Comparison of ENCODE assay signal across 1 cellular context in genomic region chr14:34873591-34874385, GRCh38.
TF ChIP-seq lines count a peak whose summit lies in the region.

No MANE protein-coding gene starts in this region.

TF ChIP-seq in HepG2, 621 proteins besides CTCF, POLR2A, EP300 and RAD21 (continued from another document and continues in another):
- TF ChIP-seq CBX1 (IDR thresholded peaks at IDR 0.05; ENCODE audit: low read depth) (peak; percentile 87), E2F5 (CRISPR knock-in tag; conservative IDR thresholded peaks at IDR 0.05) (peak; percentile 44), ZBTB34 (CRISPR knock-in tag; IDR thresholded peaks at IDR 0.05) (peak; percentile 93; the same call in 1 of the 2 replicates), ELF4 (CRISPR knock-in tag; IDR thresholded peaks at IDR 0.05; ENCODE audit: borderline replicate concordance) (peak; percentile 94), ZNF501 (CRISPR knock-in tag; IDR thresholded peaks at IDR 0.05) (peak; percentile 96; the same call in 1 of the 2 replicates), SOX6 (IDR thresholded peaks at IDR 0.05) (no peak), SOX6 (CRISPR knock-in tag; IDR thresholded peaks at IDR 0.05) (peak; percentile 83), PCBP2 (optimal IDR thresholded peaks at IDR 0.05; ENCODE audit: low read depth, low read length, poor library complexity, severe bottlenecking) (peak; percentile 52), JDP2 (CRISPR knock-in tag; IDR thresholded peaks at IDR 0.05; ENCODE audit: borderline replicate concordance) (no peak; the same call in 1 of the 2 replicates), AKAP8 (CRISPR knock-in tag; IDR thresholded peaks at IDR 0.05) (no peak; the same call in 1 of the 2 replicates), ZNF784 (CRISPR knock-in tag; IDR thresholded peaks at IDR 0.05; ENCODE audit: borderline replicate concordance) (peak; percentile 99), ZFP1 (CRISPR knock-in tag; IDR thresholded peaks at IDR 0.05) (peak; percentile 49; the same call in 1 of the 2 replicates), ZBTB4 (CRISPR knock-in tag; IDR thresholded peaks at IDR 0.05; ENCODE audit: borderline replicate concordance) (peak; percentile 96), HOXA7 (CRISPR knock-in tag; IDR thresholded peaks at IDR 0.05) (no peak), ZNF605 (CRISPR knock-in tag; IDR thresholded peaks at IDR 0.05) (peak; percentile 98), CHCHD3 (CRISPR knock-in tag; IDR thresholded peaks at IDR 0.05) (0 out of 2 replicates have a peak, but pooled peaks have one; percentile 32), AFF4 (CRISPR knock-in tag; IDR thresholded peaks at IDR 0.05) (no peak; the same call in none of the 2 replicates), ZNF562 (CRISPR knock-in tag; IDR thresholded peaks at IDR 0.05; ENCODE audit: borderline replicate concordance) (no peak), ZSCAN29 (CRISPR knock-in tag; conservative IDR thresholded peaks at IDR 0.05) (peak; percentile 97), ZNF282 (IDR thresholded peaks at IDR 0.05; ENCODE audit: partially characterized antibody) (no peak), TFAP4 (IDR thresholded peaks at IDR 0.05; ENCODE audit: borderline replicate concordance, low read depth) (peak; percentile 9; the same call in 1 of the 2 replicates), NCOA2 (CRISPR knock-in tag; IDR thresholded peaks at IDR 0.05) (peak; percentile 37; the same call in 1 of the 2 replicates), FOXC1 (CRISPR knock-in tag; IDR thresholded peaks at IDR 0.05; ENCODE audit: borderline replicate concordance) (peak; percentile 78), DBP (CRISPR knock-in tag; IDR thresholded peaks at IDR 0.05; ENCODE audit: not compliant biosample characterization) (no peak), ZNF776 (CRISPR knock-in tag; IDR thresholded peaks at IDR 0.05) (peak; percentile 79; the same call in 1 of the 2 replicates), ZNF33B (CRISPR knock-in tag; IDR thresholded peaks at IDR 0.05) (peak; percentile 98), PRDM15 (CRISPR knock-in tag; IDR thresholded peaks at IDR 0.05) (peak; percentile 68), ZUFSP (CRISPR knock-in tag; IDR thresholded peaks at IDR 0.05; ENCODE audit: borderline replicate concordance) (0 out of 2 replicates have a peak, but pooled peaks have one; percentile 50), HDAC1 (CRISPR knock-in tag; IDR thresholded peaks at IDR 0.05) (peak; percentile 97), ZNF629 (CRISPR knock-in tag; conservative IDR thresholded peaks at IDR 0.05) (no peak; the same call in 1 of the 2 replicates), FIP1L1 (IDR thresholded peaks at IDR 0.05; ENCODE audit: borderline replicate concordance, insufficient read depth, low read depth, low read length) (peak; percentile 76; the same call in 1 of the 2 replicates), ZNF549 (CRISPR knock-in tag; IDR thresholded peaks at IDR 0.05) (no peak), HOMEZ (CRISPR knock-in tag; IDR thresholded peaks at IDR 0.05; ENCODE audit: low read depth) (peak; percentile 77), XBP1 (CRISPR knock-in tag; IDR thresholded peaks at IDR 0.05) (peak; percentile 81; the same call in 1 of the 2 replicates), ZNF326 (CRISPR knock-in tag; IDR thresholded peaks at IDR 0.05; ENCODE audit: borderline replicate concordance) (no peak; the same call in 1 of the 2 replicates)
